Comparison of ENCODE assay signal across 8 cellular contexts in genomic region chr20:19937651-19938420, GRCh38.
DNase-seq lines count a peak whose midpoint lies in the region; ATAC-seq lines count a peak whose summit lies in the region.

No MANE protein-coding gene starts in this region.

- H3K27me3 Mint-ChIP-seq in activated CD4-positive, alpha-beta T cell treated with anti-CD3 and anti-CD28 coated beads, Interleukin-2, amount 10 ng/mL, durations not matched to agents 24 days and 14 days: peaks cover 44% of the 10 kb centered on the region
- H3K27me3 Mint-ChIP-seq in activated T-helper 17 cell treated with anti-CD3 and anti-CD28 coated beads, Interleukin-2, amount 50 U/mL, for 72 hours: peaks cover 19% of the 10 kb centered on the region
- peaks cover 67% of the 10 kb centered on the region for H3K27me3 Mint-ChIP-seq in stimulated activated naive CD8-positive, alpha-beta T cell treated with anti-CD3 and anti-CD28 coated beads, Interleukin-15, Interleukin-2, amounts not matched to agents 100 ng/mL and 50 ng/mL, for 24 hours

- peak; percentile 70 for ATAC-seq in HG03039 (IDR thresholded peaks at IDR 0.05; ENCODE audit: unreplicated experiment)
- ATAC-seq in activated T-helper 17 cell treated with anti-CD3 and anti-CD28 coated beads, Interleukin-2, amount 50 U/mL, for 72 hours (replicated peaks): peak; percentile 98

- intact Hi-C loops in activated CD4-positive, alpha-beta T cell treated with anti-CD3 and anti-CD28 coated beads, Interleukin-2, amount 10 ng/mL, durations not matched to agents 24 days and 14 days (cut with micrococcal nuclease): no loop called here

- H3K9me3 Mint-ChIP-seq in activated CD4-positive, alpha-beta T cell treated with anti-CD3 and anti-CD28 coated beads, Interleukin-2, amount 10 ng/mL, durations not matched to agents 24 days and 14 days: no peaks in the 10 kb centered on the region
- H3K9me3 Mint-ChIP-seq in activated T-helper 17 cell treated with anti-CD3 and anti-CD28 coated beads, Interleukin-2, amount 50 U/mL, for 72 hours: no peaks in the 10 kb centered on the region
- H3K9me3 Mint-ChIP-seq in stimulated activated naive CD8-positive, alpha-beta T cell treated with anti-CD3 and anti-CD28 coated beads, Interleukin-15, Interleukin-2, amounts not matched to agents 100 ng/mL and 50 ng/mL, for 24 hours: no peaks in the 10 kb centered on the region

- H3K4me3 Mint-ChIP-seq in activated CD4-positive, alpha-beta T cell treated with anti-CD3 and anti-CD28 coated beads, Interleukin-2, amount 10 ng/mL, durations not matched to agents 24 days and 14 days: peak overlapping the region; percentile 28
- H3K4me3 Mint-ChIP-seq in activated T-helper 17 cell treated with anti-CD3 and anti-CD28 coated beads, Interleukin-2, amount 50 U/mL, for 72 hours: peak overlapping the region; percentile 72
- H3K4me3 Mint-ChIP-seq in stimulated activated naive CD8-positive, alpha-beta T cell treated with anti-CD3 and anti-CD28 coated beads, Interleukin-15, Interleukin-2, amounts not matched to agents 100 ng/mL and 50 ng/mL, for 24 hours: peak overlapping the region; percentile 51

- DNase-seq in activated CD4-positive, alpha-beta T cell treated with anti-CD3 and anti-CD28 coated beads, Interleukin-2, amount 10 ng/mL, durations not matched to agents 24 days and 14 days: peak; percentile 70
- DNase-seq in activated CD4-positive, alpha-beta T cell treated with anti-CD3 and anti-CD28 coated beads for 1 hour: no peak
- DNase-seq in SKM-1 (lab: John Stamatoyannopoulos, UW; ENCODE audit: unreplicated experiment) (no peak), mesenteric fat pad (ENCODE audit: low spot score) (no peak), NCI-H2171 treated with DMSO at 0.1 percent for 48 hours (lab: John Stamatoyannopoulos, UW) (no peak)

- H3K4me1 Mint-ChIP-seq in activated CD4-positive, alpha-beta T cell treated with anti-CD3 and anti-CD28 coated beads, Interleukin-2, amount 10 ng/mL, durations not matched to agents 24 days and 14 days: peaks cover 16% of the 10 kb centered on the region
- H3K4me1 Mint-ChIP-seq in activated T-helper 17 cell treated with anti-CD3 and anti-CD28 coated beads, Interleukin-2, amount 50 U/mL, for 72 hours: peaks cover 23% of the 10 kb centered on the region
- peaks cover 40% of the 10 kb centered on the region for H3K4me1 Mint-ChIP-seq in stimulated activated naive CD8-positive, alpha-beta T cell treated with anti-CD3 and anti-CD28 coated beads, Interleukin-15, Interleukin-2, amounts not matched to agents 100 ng/mL and 50 ng/mL, for 24 hours (ENCODE audit: low read depth)

- H3K36me3 Mint-ChIP-seq in activated CD4-positive, alpha-beta T cell treated with anti-CD3 and anti-CD28 coated beads, Interleukin-2, amount 10 ng/mL, durations not matched to agents 24 days and 14 days (ENCODE audit: low read depth): no peaks in the 10 kb centered on the region
- no peaks in the 10 kb centered on the region for H3K36me3 Mint-ChIP-seq in activated T-helper 17 cell treated with anti-CD3 and anti-CD28 coated beads, Interleukin-2, amount 50 U/mL, for 72 hours (ENCODE audit: low read depth)
- no peaks in the 10 kb centered on the region for H3K36me3 Mint-ChIP-seq in stimulated activated naive CD8-positive, alpha-beta T cell treated with anti-CD3 and anti-CD28 coated beads, Interleukin-15, Interleukin-2, amounts not matched to agents 100 ng/mL and 50 ng/mL, for 24 hours (ENCODE audit: low read depth)

- no peak overlapping the region for H3K27ac Mint-ChIP-seq in activated CD4-positive, alpha-beta T cell treated with anti-CD3 and anti-CD28 coated beads, Interleukin-2, amount 10 ng/mL, durations not matched to agents 24 days and 14 days
- peak overlapping the region; percentile 75 for H3K27ac Mint-ChIP-seq in activated T-helper 17 cell treated with anti-CD3 and anti-CD28 coated beads, Interleukin-2, amount 50 U/mL, for 72 hours
- peak overlapping the region; percentile 24 for H3K27ac Mint-ChIP-seq in stimulated activated naive CD8-positive, alpha-beta T cell treated with anti-CD3 and anti-CD28 coated beads, Interleukin-15, Interleukin-2, amounts not matched to agents 100 ng/mL and 50 ng/mL, for 24 hours
